1 cellular context compared by ENCODE assay signal in genomic region chr6:35605600-35605999, GRCh38.
TF ChIP-seq lines count a peak whose summit lies in the region.

No MANE protein-coding gene starts in this region.

TF ChIP-seq in WTC11, 78 proteins besides CTCF, POLR2A, EP300 and RAD21 (continued from another document):
- TF ChIP-seq ZMAT4 (CRISPR knock-in tag; IDR thresholded peaks at IDR 0.05) (no peak), ZNF317 (CRISPR knock-in tag; IDR thresholded peaks at IDR 0.05; ENCODE audit: borderline replicate concordance, low read depth) (no peak), FOXK1 (CRISPR knock-in tag; IDR thresholded peaks at IDR 0.05) (no peak), HMGXB4 (CRISPR knock-in tag; IDR thresholded peaks at IDR 0.05) (no peak), ZNF416 (CRISPR knock-in tag; IDR thresholded peaks at IDR 0.05) (no peak), FOXP1 (CRISPR knock-in tag; IDR thresholded peaks at IDR 0.05; ENCODE audit: borderline replicate concordance) (no peak), PRRX2 (CRISPR knock-in tag; IDR thresholded peaks at IDR 0.05) (no peak), ZNF138 (CRISPR knock-in tag; conservative IDR thresholded peaks at IDR 0.05) (no peak), IRF1 (CRISPR knock-in tag; IDR thresholded peaks at IDR 0.05) (no peak), CBFB (CRISPR knock-in tag; IDR thresholded peaks at IDR 0.05; ENCODE audit: low read depth) (no peak)
